Comparison of ENCODE assay signal across 1 cellular context in genomic region chrX:154317391-154318000, GRCh38.
TF ChIP-seq lines count a peak whose summit lies in the region.

No MANE protein-coding gene starts in this region.

TF ChIP-seq in A549, 52 proteins besides CTCF, POLR2A, EP300 and RAD21 (continued from another document):
- TF ChIP-seq HOXA7 (CRISPR knock-in tag; IDR thresholded peaks at IDR 0.05), result no peak
- no peak for TF ChIP-seq KDM1A (IDR thresholded peaks at IDR 0.05; ENCODE audit: low read depth)
- no peak for TF ChIP-seq MAX (IDR thresholded peaks at IDR 0.05)
- TF ChIP-seq ELK1 (IDR thresholded peaks at IDR 0.05; ENCODE audit: low read depth, low read length), result no peak
- no peak for TF ChIP-seq EHMT2 (IDR thresholded peaks at IDR 0.05; ENCODE audit: low read depth)
- no peak for TF ChIP-seq MAZ (IDR thresholded peaks at IDR 0.05; ENCODE audit: borderline replicate concordance, low read depth, low read length)
- no peak for TF ChIP-seq HOXB13 (CRISPR knock-in tag; IDR thresholded peaks at IDR 0.05; ENCODE audit: low read depth)
TF ChIP-seq in A549: peak in this region for 0.
